8 cellular contexts compared by ENCODE assay signal in the genomic region with DNA sequence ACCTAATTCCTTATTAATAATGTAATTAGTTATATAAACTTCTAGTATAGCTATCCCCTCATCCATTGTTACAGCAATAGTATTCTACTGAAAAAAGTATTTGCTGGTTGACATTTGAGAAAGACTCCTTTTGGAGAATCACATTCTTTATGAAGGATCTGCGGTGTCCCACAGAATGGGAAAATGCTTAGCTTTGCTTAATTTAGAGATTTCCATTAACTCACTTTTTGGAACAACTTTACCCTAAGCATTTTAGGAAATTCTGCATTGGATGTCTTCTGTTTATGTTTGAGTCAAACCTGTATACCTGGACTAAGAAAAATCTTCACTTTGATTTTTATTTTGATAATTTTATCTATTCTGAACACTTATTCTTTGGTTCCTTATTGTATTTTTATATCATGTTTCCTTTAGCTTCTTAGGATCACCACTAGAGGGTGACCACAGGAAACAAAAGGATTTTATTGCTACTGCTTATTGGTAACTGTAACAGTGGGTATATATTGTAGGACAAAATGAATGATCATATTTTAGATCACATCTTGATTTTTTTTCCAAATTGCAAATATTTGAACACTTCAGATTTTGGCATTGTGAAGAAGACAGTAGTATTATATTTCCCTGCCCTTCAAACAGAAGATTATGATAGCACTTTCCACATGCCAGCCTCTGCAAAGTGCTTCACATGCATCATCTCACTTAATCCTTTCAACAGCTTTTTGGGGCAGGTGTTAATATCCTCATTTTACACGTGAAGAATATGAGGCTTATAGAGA.
DNase-seq lines count a peak whose midpoint lies in the region; ATAC-seq and TF ChIP-seq lines count a peak whose summit lies in the region.

No MANE protein-coding gene starts in this region.

- no peak overlapping the region for H3K4me3 ChIP-seq in SK-N-MC
- no peak overlapping the region for H3K4me3 ChIP-seq in aorta (ENCODE audit: low read length in 2 of 2)

- H3K9ac ChIP-seq in SK-N-MC (ENCODE audit: insufficient read length) = no peak overlapping the region

- no peaks in the 10 kb centered on the region for H3K4me1 ChIP-seq in aorta (ENCODE audit: control insufficient read depth in 1 of 2, insufficient read depth in 2 of 2, low read length in 2 of 2)

- H3K9me3 ChIP-seq in SK-N-MC (ENCODE audit: low read depth, low read length) (no peaks in the 10 kb centered on the region), aorta (ENCODE audit: control insufficient read depth, low read length) (no peaks in the 10 kb centered on the region)

- no peak overlapping the region for H3K27ac ChIP-seq in 22Rv1
- H3K27ac ChIP-seq in SK-N-MC = peak overlapping the region; percentile 58; the same call in 1 of the 2 replicates
- no peak overlapping the region for H3K27ac ChIP-seq in aorta (ENCODE audit: low read depth in 1 of 2, low read length in 2 of 2)

- intact Hi-C loops in aorta (cut with DNase I) = no loop called here

- 42 to 54% methylated on average over 2 of the region's 2 CpGs for WGBS in aorta, 2 donors

- H3K27me3 ChIP-seq in aorta (ENCODE audit: control insufficient read depth in 1 of 2, insufficient read depth in 2 of 2, low read length in 1 of 2) = no peaks in the 10 kb centered on the region

- H3K36me3 ChIP-seq in SK-N-MC (ENCODE audit: insufficient read depth, low read length) (peaks cover 24% of the 10 kb centered on the region), aorta (ENCODE audit: control insufficient read depth in 1 of 2, insufficient read depth in 2 of 2, low read length in 1 of 2) (no peaks in the 10 kb centered on the region)

- TF ChIP-seq CTCF in 22Rv1 (IDR thresholded peaks at IDR 0.05) = peak; percentile 83
- TF ChIP-seq CTCF in GM12873 (IDR thresholded peaks at IDR 0.05; ENCODE audit: insufficient read depth, low read depth, low read length, missing control alignments) = peak; percentile 39

- DNase-seq in SK-N-MC (ENCODE audit: low read depth, low spot score) = no peak
- peak; percentile 16 for DNase-seq in globus pallidus (ENCODE audit: low spot score)
- DNase-seq in activated CD4-positive, alpha-beta T cell treated with anti-CD3 and anti-CD28 coated beads, Interleukin-2, amount 50 U/mL, for 4 hours = no peak
- no peak for DNase-seq in aorta

- no peak for ATAC-seq in HG03469 (IDR thresholded peaks at IDR 0.05; ENCODE audit: unreplicated experiment)
- ATAC-seq in GM21447 (IDR thresholded peaks at IDR 0.05; ENCODE audit: unreplicated experiment) = no peak
- no peak for ATAC-seq in aorta (ENCODE audit: low FRiP score)
